ENCODE assay signal across 21 cellular contexts in genomic region chr1:34060901-34061415, GRCh38.
DNase-seq lines count a peak whose midpoint lies in the region; ATAC-seq and TF ChIP-seq lines count a peak whose summit lies in the region.
"Had no signal": no experiment of that assay in that cellular context is flagged by ENCODE, and none has a peak within 500 bp of the region (broad histone marks: within the 10 kb centered on the region; RNA-seq: fewer than 3 reads in every experiment).

No MANE protein-coding gene starts in this region.

- ATAC-seq in body of pancreas (peak; percentile 9), sciatic nerve (peak; percentile 97), GM19467 (IDR thresholded peaks at IDR 0.05; ENCODE audit: unreplicated experiment) (no peak)
- ATAC-seq: activated CD8-positive, alpha-beta memory T cell treated with anti-CD3 and anti-CD28 coated beads, Interleukin-2, amount 10 ng/mL, durations not matched to agents 7 days and 5 days; stimulated activated naive CD8-positive, alpha-beta T cell treated with anti-CD3 and anti-CD28 coated beads, Interleukin-15, amount 100 ng/mL, for 72 hours had no signal

- no peak for TF ChIP-seq CTCF in AG10803 (conservative IDR thresholded peaks at IDR 0.05; ENCODE audit: low read length)
- TF ChIP-seq CTCF in body of pancreas (IDR thresholded peaks at IDR 0.05), result no peak
- TF ChIP-seq CTCF in left ventricle myocardium inferior (IDR thresholded peaks at IDR 0.05; ENCODE audit: borderline replicate concordance), result no peak

- 69 to 72% methylated on average over 4 to 10 of the region's 10 CpGs for WGBS in body of pancreas, 2 donors

- intact Hi-C loops in body of pancreas (cut with DNase I), result no loop called here
- intact Hi-C loops in left ventricle myocardium inferior (cut with micrococcal nuclease), result no loop called here
- intact Hi-C loops in sciatic nerve (cut with DNase I), result no loop called here

- DNase-seq in AG10803 (ENCODE audit: low read depth), result peak; percentile 78
- peak in 3 of 4 donors; percentile 13 to 17 (median 16) for DNase-seq in body of pancreas
- peak; percentile 25 for DNase-seq in left ventricle myocardium inferior
- DNase-seq in sciatic nerve (ENCODE audit: low spot score), result peak; percentile 77
- DNase-seq in GDM1 (lab: John Stamatoyannopoulos, UW), result no peak
- no peak for DNase-seq in NCI-H1436 (lab: John Stamatoyannopoulos, UW)
- no peak for DNase-seq in stimulated activated CD8-positive, alpha-beta memory T cell treated with anti-CD3 and anti-CD28 coated beads, Interleukin-4, amount 100 ng/mL, for 48 hours
- DNase-seq: activated CD4-positive, alpha-beta T cell treated with anti-CD3 and anti-CD28 coated beads, Interleukin-2, amount 10 ng/mL, durations not matched to agents 24 days and 14 days; activated CD8-positive, alpha-beta memory T cell treated with anti-CD3 and anti-CD28 coated beads, Interleukin-2, amount 10 ng/mL, durations not matched to agents 7 days and 5 days; activated naive CD8-positive, alpha-beta T cell treated with anti-CD3 and anti-CD28 coated beads, Interleukin-2, amount 10 ng/mL, durations not matched to agents 7 days and 5 days; CD4-positive, alpha-beta T cell; foreskin melanocyte; Karpas-422; NCI-H1930; NCI-H226; OCI-M1; SIG-M5; stimulated activated CD4-positive, alpha-beta T cell treated with anti-CD3 and anti-CD28 coated beads, Interleukin-4, amount 100 ng/mL, for 24 hours; stimulated activated naive CD8-positive, alpha-beta T cell treated with anti-CD3 and anti-CD28 coated beads, Interleukin-15, amount 100 ng/mL, for 72 hours had no signal

- TF ChIP-seq POLR2A in body of pancreas (IDR thresholded peaks at IDR 0.05), result no peak

- no peaks in the 10 kb centered on the region for H3K4me1 ChIP-seq in body of pancreas
- H3K4me1 ChIP-seq in left ventricle myocardium inferior, result peaks cover 54% of the 10 kb centered on the region

- no peak overlapping the region for H3K4me3 ChIP-seq in AG10803 (ENCODE audit: low read length)
- H3K4me3 ChIP-seq in body of pancreas, result no peak overlapping the region
- H3K4me3 ChIP-seq in left ventricle myocardium inferior, result no peak overlapping the region
- H3K4me3 ChIP-seq: smooth muscle cell had no signal

- H3K27me3 ChIP-seq in body of pancreas (no peaks in the 10 kb centered on the region), left ventricle myocardium inferior (ENCODE audit: low read depth) (peaks cover 9% of the 10 kb centered on the region)

- H3K9me3 ChIP-seq in body of pancreas (no peaks in the 10 kb centered on the region), left ventricle myocardium inferior (replicated peaks) (no peaks in the 10 kb centered on the region)

- H3K27ac ChIP-seq in body of pancreas (no peak overlapping the region), left ventricle myocardium inferior (replicated peaks) (no peak overlapping the region)

- H3K36me3 ChIP-seq in body of pancreas (replicated peaks in 1 of 2; ENCODE audit: insufficient read depth in 1 of 2, low read depth in 2 of 2) (no peaks in the 10 kb centered on the region), left ventricle myocardium inferior (no peaks in the 10 kb centered on the region)

Comparison
In these comparisons a context has a peak if more than half of its experiments do, and no peak if none do; other contexts are left out.
1. DNase-seq: peak in AG10803 (single experiment), body of pancreas (3 of 4), left ventricle myocardium inferior (single experiment) and sciatic nerve (single experiment); none in GDM1 (single experiment), NCI-H1436 (single experiment) and stimulated activated CD8-positive, alpha-beta memory T cell treated with anti-CD3 and anti-CD28 coated beads, Interleukin-4, amount 100 ng/mL, for 48 hours (single experiment).